1 cellular context compared by ENCODE assay signal in the genomic region with DNA sequence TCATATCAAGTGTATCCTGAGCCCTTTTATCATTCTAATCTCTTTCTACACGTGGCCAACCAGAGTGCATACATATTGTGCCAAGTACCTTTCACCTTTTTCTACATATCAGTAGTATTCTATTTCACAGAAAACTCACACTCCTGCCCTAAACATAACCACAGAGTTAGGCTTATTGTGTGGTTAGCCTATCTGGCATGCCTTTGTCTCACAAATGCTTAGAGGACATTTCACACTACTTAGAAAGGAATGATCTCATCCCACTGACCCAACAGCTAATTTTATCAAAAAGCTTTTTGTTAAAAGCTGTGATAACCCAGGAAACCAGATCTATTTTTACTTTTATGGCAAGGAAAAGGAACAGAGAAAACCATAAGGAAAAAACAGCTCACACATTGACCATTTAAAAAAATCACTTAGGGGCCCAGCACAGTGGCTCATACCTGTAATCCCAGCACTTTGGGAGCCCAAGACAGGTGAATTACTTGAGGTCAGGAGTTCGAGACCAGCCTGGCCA.
TF ChIP-seq lines count a peak whose summit lies in the region.

No MANE protein-coding gene starts in this region.

TF ChIP-seq in H1, 55 proteins besides CTCF, POLR2A, EP300 and RAD21 (continued from another document):
- TF ChIP-seq CHD2 (IDR thresholded peaks at IDR 0.05; ENCODE audit: low read length) (no peak), TBP (IDR thresholded peaks at IDR 0.05; ENCODE audit: low read depth, low read length) (no peak), SUZ12 (IDR thresholded peaks at IDR 0.05; ENCODE audit: low read length) (no peak), YY1 (IDR thresholded peaks at IDR 0.05; ENCODE audit: low read depth, low read length) (no peak)
TF ChIP-seq in H1: peak in this region for 0.
